21 cellular contexts compared by ENCODE assay signal in genomic region chr7:151761256-151761655, GRCh38.
A peak's percentile ranks its signal among the peaks of the same experiment; 100 is the strongest.
DNase-seq lines count a peak whose midpoint lies in the region; ATAC-seq and TF ChIP-seq lines count a peak whose summit lies in the region.
"Had no signal": no experiment of that assay in that cellular context is flagged by ENCODE, and none has a peak within 500 bp of the region (broad histone marks: within the 10 kb centered on the region; RNA-seq: fewer than 3 reads in every experiment).

No MANE protein-coding gene starts in this region.

- H2BK12ac ChIP-seq in trophoblast cell (ENCODE audit: low read length), result no peak overlapping the region

- peaks cover 14% of the 10 kb centered on the region for H3K4me1 Mint-ChIP-seq in endodermal cell

- H2BK120ac ChIP-seq in trophoblast cell (ENCODE audit: insufficient read depth, low read length, poor library complexity), result no peak overlapping the region

- H3K4me3 ChIP-seq in NB4 (ENCODE audit: low read depth, low read length), result no peak overlapping the region
- H3K4me3 ChIP-seq in endodermal cell (ENCODE audit: low read length), result no peak overlapping the region
- H3K4me3 ChIP-seq in trophoblast cell (ENCODE audit: low read depth, low read length), result no peak overlapping the region
- H3K4me3 ChIP-seq: MG63, thyroid gland had no signal

- H4K8ac ChIP-seq in trophoblast cell (ENCODE audit: low read depth, low read length), result no peak overlapping the region

- peaks cover 3% of the 10 kb centered on the region for H3K79me1 ChIP-seq in trophoblast cell (ENCODE audit: low read length)

- H3K18ac ChIP-seq in trophoblast cell (ENCODE audit: low read length), result no peak overlapping the region

- no peaks in the 10 kb centered on the region for H3K9me3 Mint-ChIP-seq in endodermal cell
- H3K9me3 Mint-ChIP-seq: natural killer cell treated with Interleukin-12 subunit alpha and Interleukin-12 subunit beta and Interleukin-15 and Interleukin-18, amount 100 ng/mL, for 72 hours; WTC11 had no signal

- no peak for ATAC-seq in HG03469 (IDR thresholded peaks at IDR 0.05; ENCODE audit: unreplicated experiment)
- ATAC-seq: natural killer cell treated with Interleukin-12 subunit alpha and Interleukin-12 subunit beta and Interleukin-15 and Interleukin-18, amount 100 ng/mL, for 72 hours; WTC11 had no signal

- 93 to 100% methylated on average over 1 to 3 of the region's 3 CpGs for WGBS in endodermal cell (ENCODE audit: insufficient coverage in 1 of 2, insufficient read length in 1 of 2), 2 experiments
- WGBS in trophoblast cell (ENCODE audit: extremely low coverage, insufficient coverage, insufficient read length), result no CpG with 5 or more reads among the region's 3 CpGs

- no peak overlapping the region for H3K27ac ChIP-seq in endodermal cell (ENCODE audit: low read depth, low read length)
- H3K27ac ChIP-seq in trophoblast cell (ENCODE audit: low read depth, low read length), result no peak overlapping the region
- H3K27ac ChIP-seq: thyroid gland had no signal

- H3K36me3 ChIP-seq in endodermal cell (ENCODE audit: control insufficient read depth, insufficient read depth, low read length) (no peaks in the 10 kb centered on the region), trophoblast cell (ENCODE audit: control insufficient read depth in 1 of 2, insufficient read depth in 2 of 2, low read length in 2 of 2) (no peaks in the 10 kb centered on the region)
- H3K36me3 ChIP-seq: MG63, thyroid gland had no signal

- TF ChIP-seq CTCF in NB4 (IDR thresholded peaks at IDR 0.05; ENCODE audit: low read depth, low read length) (no peak), endodermal cell (conservative IDR thresholded peaks at IDR 0.05) (no peak)

- no peak overlapping the region for H3K9ac ChIP-seq in endodermal cell (ENCODE audit: extremely low read depth, low read length, poor library complexity, severe bottlenecking)
- no peak overlapping the region for H3K9ac ChIP-seq in trophoblast cell (ENCODE audit: low read length)

- H3K4me1 ChIP-seq in endodermal cell (ENCODE audit: control insufficient read depth, insufficient read depth, low read length), result no peaks in the 10 kb centered on the region
- H3K4me1 ChIP-seq in trophoblast cell (ENCODE audit: control insufficient read depth in 1 of 2, insufficient read depth in 2 of 2, low read length in 2 of 2), result peaks cover 12 to 15% of the 10 kb centered on the region in 2 experiments

- no peaks in the 10 kb centered on the region for H3K79me2 ChIP-seq in trophoblast cell (ENCODE audit: control insufficient read depth, insufficient read depth, low read length, poor library complexity)

- TF ChIP-seq POLR2A in NB4 (IDR thresholded peaks at IDR 0.05; ENCODE audit: extremely low read depth, insufficient read length), result no peak

- H2AFZ ChIP-seq in trophoblast cell (ENCODE audit: insufficient read depth, low read length, poor library complexity), result no peak overlapping the region

- no peak overlapping the region for H3K4me3 Mint-ChIP-seq in endodermal cell
- H3K4me3 Mint-ChIP-seq: natural killer cell treated with Interleukin-12 subunit alpha and Interleukin-12 subunit beta and Interleukin-15 and Interleukin-18, amount 100 ng/mL, for 72 hours; T-helper 2 cell treated with Interferon-gamma antibody and Interleukin-4, amounts not matched to agents 5 μg/mL and 100 μg/mL, for 36 hours; WTC11 had no signal

- H3K4me2 ChIP-seq in trophoblast cell (ENCODE audit: low read length), result no peak overlapping the region

- no peaks in the 10 kb centered on the region for H3K36me3 Mint-ChIP-seq in endodermal cell (ENCODE audit: low read depth)
- H3K36me3 Mint-ChIP-seq: natural killer cell treated with Interleukin-12 subunit alpha and Interleukin-12 subunit beta and Interleukin-15 and Interleukin-18, amount 100 ng/mL, for 72 hours; WTC11 had no signal

- H3K4ac ChIP-seq in trophoblast cell (ENCODE audit: low read depth, low read length), result no peak overlapping the region

- no peak overlapping the region for H4K12ac ChIP-seq in trophoblast cell (ENCODE audit: low read depth, low read length)

- H2BK5ac ChIP-seq in trophoblast cell (ENCODE audit: low read depth, low read length, poor library complexity), result no peak overlapping the region

- no peak overlapping the region for H3K14ac ChIP-seq in trophoblast cell (ENCODE audit: low read length)

- H3K27me3 ChIP-seq in endodermal cell (ENCODE audit: control insufficient read depth, insufficient read depth, low read length, poor library complexity, severe bottlenecking) (no peaks in the 10 kb centered on the region), trophoblast cell (ENCODE audit: insufficient read depth, low read length) (no peaks in the 10 kb centered on the region)
- H3K27me3 ChIP-seq: MG63, thyroid gland had no signal

- H4K91ac ChIP-seq in trophoblast cell (ENCODE audit: low read depth, low read length), result no peak overlapping the region

- no peak overlapping the region for H3K27ac Mint-ChIP-seq in endodermal cell
- H3K27ac Mint-ChIP-seq: natural killer cell treated with Interleukin-12 subunit alpha and Interleukin-12 subunit beta and Interleukin-15 and Interleukin-18, amount 100 ng/mL, for 72 hours; T-helper 2 cell treated with Interferon-gamma antibody and Interleukin-4, amounts not matched to agents 5 μg/mL and 100 μg/mL, for 36 hours; WTC11 had no signal

- peaks cover 17% of the 10 kb centered on the region for H3K27me3 Mint-ChIP-seq in endodermal cell (ENCODE audit: insufficient read depth)
- H3K27me3 Mint-ChIP-seq: natural killer cell treated with Interleukin-12 subunit alpha and Interleukin-12 subunit beta and Interleukin-15 and Interleukin-18, amount 100 ng/mL, for 72 hours had no signal

- DNase-seq in ELF-1 (ENCODE audit: low read depth, low spot score), result peak; percentile 50
- peak; percentile 28 for DNase-seq in NB4 (ENCODE audit: low read depth)
- DNase-seq in endodermal cell, result peak; percentile 59
- DNase-seq in trophoblast cell, result peak; percentile 72 to 85
- no peak for DNase-seq in NCI-H1417 (lab: John Stamatoyannopoulos, UW)
- no peak for DNase-seq in DMS153 (lab: John Stamatoyannopoulos, UW)
- no peak for DNase-seq in NCI-H187 treated with DMSO at 0.1 percent for 48 hours (lab: John Stamatoyannopoulos, UW)
- DNase-seq: activated CD4-positive, alpha-beta T cell treated with anti-CD3 and anti-CD28 coated beads, Interleukin-2, amount 50 U/mL, for 48 hours; activated naive CD4-positive, alpha-beta T cell treated with Interleukin-2 at 50 U/mL for 16 hours; activated T-cell treated with anti-CD3 and anti-CD28 coated beads for 4 hours; kidney; mesenchymal stem cell; MG63; NCI-H2081; NCI-H526 treated with DMSO at 0.1 percent for 48 hours; stimulated activated naive CD4-positive, alpha-beta T cell treated with Interleukin-2 at 50 U/mL for 16 hours had no signal

- H3K23ac ChIP-seq in trophoblast cell (ENCODE audit: low read length), result no peak overlapping the region

- H3K9me3 ChIP-seq in endodermal cell (ENCODE audit: control insufficient read depth, low read length), result no peaks in the 10 kb centered on the region
- H3K9me3 ChIP-seq in trophoblast cell (ENCODE audit: insufficient read depth, low read depth, low read length), result peaks cover 2% of the 10 kb centered on the region
- H3K9me3 ChIP-seq: MG63, thyroid gland had no signal

- H2AK5ac ChIP-seq in trophoblast cell (ENCODE audit: low read length), result no peak overlapping the region

Comparison
In these comparisons a context has a peak if more than half of its experiments do, and no peak if none do; other contexts are left out.
1. DNase-seq: peak in ELF-1 (single experiment), NB4 (single experiment), endodermal cell (single experiment) and trophoblast cell (2 of 2); none in NCI-H1417 (0 of 3), DMS153 (single experiment) and NCI-H187 treated with DMSO at 0.1 percent for 48 hours (single experiment).